In the genomic region with DNA sequence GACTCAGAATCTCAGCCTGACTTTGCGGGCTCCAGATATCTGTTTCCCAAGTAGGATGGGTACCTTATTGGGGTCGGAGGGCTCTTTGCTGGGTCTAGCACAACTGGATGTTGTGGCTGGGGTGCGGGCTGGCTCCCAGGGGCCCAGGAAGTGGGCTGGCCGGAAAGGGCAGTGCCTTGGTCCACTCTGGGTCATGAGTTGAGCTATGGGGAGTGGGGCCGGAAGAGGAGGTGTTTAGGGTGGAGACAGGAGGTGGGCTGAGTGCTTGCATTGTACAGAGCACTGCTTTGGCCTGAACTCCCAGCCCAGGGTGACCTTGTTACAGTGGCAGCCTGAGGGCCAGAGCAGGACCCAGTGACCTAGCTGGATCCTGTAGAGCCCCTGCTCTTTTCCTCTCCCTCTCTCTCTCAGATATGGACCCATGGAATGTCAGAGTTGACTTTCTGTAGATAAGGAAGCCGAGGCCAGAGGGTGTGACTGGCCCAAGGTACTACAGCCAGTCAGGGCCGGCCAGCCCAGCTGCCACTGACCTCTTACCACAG, we compare ENCODE assay signal across 8 cellular contexts. TPM values are rescaled to one million over a fixed set of nuclear protein-coding genes. Genes with fewer than 3 reads are reported as not detected.
DNase-seq lines count a peak whose midpoint lies in the region; TF ChIP-seq lines count a peak whose summit lies in the region.

No MANE protein-coding gene starts in this region.

- H3K9me3 ChIP-seq in mesodermal cell (ENCODE audit: control insufficient read depth, low read length), result no peaks in the 10 kb centered on the region

- H3K27ac ChIP-seq in mesodermal cell (ENCODE audit: low read depth, low read length, severe bottlenecking), result peak overlapping the region; percentile 83

- DNase-seq in A172 (ENCODE audit: low spot score) (peak; percentile 85), NCI-H460 (ENCODE audit: extremely low read depth, low read depth) (peak; percentile 40), choroid plexus epithelial cell (ENCODE audit: low read depth) (no peak), D341Med (ENCODE audit: low spot score) (no peak), GM10266 (ENCODE audit: extremely low spot score) (no peak), iPS-NIHi11 (ENCODE audit: low spot score) (no peak), NCI-H2029 (lab: John Stamatoyannopoulos, UW) (no peak)

- peak overlapping the region; percentile 69 for H3K4me3 ChIP-seq in choroid plexus epithelial cell (ENCODE audit: low read depth, low read length)
- H3K4me3 ChIP-seq in mesodermal cell (ENCODE audit: extremely low read depth, insufficient read depth, low read length, poor library complexity, severe bottlenecking), result peak overlapping the region; percentile 64

- peaks cover 70% of the 10 kb centered on the region for H3K4me1 ChIP-seq in mesodermal cell (ENCODE audit: control insufficient read depth, insufficient read depth, low read length, poor library complexity, severe bottlenecking)

- TF ChIP-seq CTCF in choroid plexus epithelial cell (conservative IDR thresholded peaks at IDR 0.05; ENCODE audit: low read depth, low read length) (no peak), GM10266 (IDR thresholded peaks at IDR 0.05; ENCODE audit: control insufficient read depth, insufficient read depth, low read depth, missing control alignments) (no peak)

- peaks cover 46% of the 10 kb centered on the region for H3K36me3 ChIP-seq in mesodermal cell (ENCODE audit: control insufficient read depth, insufficient read depth, low read length)

- 67 to 72% methylated on average over 4 to 7 of the region's 7 CpGs for WGBS in mesodermal cell (ENCODE audit: insufficient coverage in 2 of 2), 2 experiments

RNA-seq across cellular contexts. Expression of gene PHLDB1, which starts 13.2 kb away (rescaled TPM):
- 87.1 and 101 TPM in 2 replicates for total RNA-seq in A172 (2014; rRNA removed; shearing (Covaris generic))
- total RNA-seq in NCI-H460 (2014; rRNA removed; shearing (Covaris generic)), result 14.5 and 18.3 TPM in 2 replicates
- polyA plus RNA-seq in NCI-H460 (2014; cell fraction: nucleus; rRNA removed), result 26.1 and 38.8 TPM in 2 replicates
- polyA plus RNA-seq in mesodermal cell (2013, experiment 1 of 2), result 95.0 TPM
- polyA plus RNA-seq in mesodermal cell (2013, experiment 2 of 2), result 74.6 TPM

RNA-seq across cellular contexts. Expression of gene ARCN1, which starts 48.4 kb away (rescaled TPM):
- total RNA-seq in A172 (2014; rRNA removed; shearing (Covaris generic)), result 92.7 and 102 TPM in 2 replicates
- 105 and 109 TPM in 2 replicates for total RNA-seq in NCI-H460 (2014; rRNA removed; shearing (Covaris generic))
- polyA plus RNA-seq in NCI-H460 (2014; cell fraction: nucleus; rRNA removed), result 37.9 and 39.9 TPM in 2 replicates
- 239 TPM for polyA plus RNA-seq in mesodermal cell (2013, experiment 1 of 2)
- polyA plus RNA-seq in mesodermal cell (2013, experiment 2 of 2), result 232 TPM

RNA-seq across cellular contexts. Expression of gene IFT46, which starts 54.9 kb away (rescaled TPM):
- total RNA-seq in A172 (2014; rRNA removed; shearing (Covaris generic)), result 34.6 and 40.5 TPM in 2 replicates
- 13.8 and 14.2 TPM in 2 replicates for total RNA-seq in NCI-H460 (2014; rRNA removed; shearing (Covaris generic))
- polyA plus RNA-seq in NCI-H460 (2014; cell fraction: nucleus; rRNA removed), result 7.5 and 13.6 TPM in 2 replicates
- 19.8 TPM for polyA plus RNA-seq in mesodermal cell (2013, experiment 1 of 2)
- polyA plus RNA-seq in mesodermal cell (2013, experiment 2 of 2), result 22.0 TPM

RNA-seq across cellular contexts. Expression of gene TREH, which starts 58.9 kb away (rescaled TPM):
- total RNA-seq in A172 (2014; rRNA removed; shearing (Covaris generic)), result 0.05 TPM in 1 of 2 replicates, not detected in the other
- total RNA-seq in NCI-H460 (2014; rRNA removed; shearing (Covaris generic)), result not detected in 2 replicates
- not detected in 2 replicates for polyA plus RNA-seq in NCI-H460 (2014; cell fraction: nucleus; rRNA removed)
- not detected for polyA plus RNA-seq in mesodermal cell (2013, experiment 1 of 2)
- polyA plus RNA-seq in mesodermal cell (2013, experiment 2 of 2), result not detected

Comparison
In these comparisons a context has a peak if more than half of its experiments do, and no peak if none do; other contexts are left out.
1. DNase-seq: peak in A172 (single experiment) and NCI-H460 (single experiment); none in choroid plexus epithelial cell (single experiment), D341Med (single experiment), GM10266 (single experiment), iPS-NIHi11 (single experiment) and NCI-H2029 (single experiment).